26 cellular contexts compared by ENCODE assay signal in the genomic region with DNA sequence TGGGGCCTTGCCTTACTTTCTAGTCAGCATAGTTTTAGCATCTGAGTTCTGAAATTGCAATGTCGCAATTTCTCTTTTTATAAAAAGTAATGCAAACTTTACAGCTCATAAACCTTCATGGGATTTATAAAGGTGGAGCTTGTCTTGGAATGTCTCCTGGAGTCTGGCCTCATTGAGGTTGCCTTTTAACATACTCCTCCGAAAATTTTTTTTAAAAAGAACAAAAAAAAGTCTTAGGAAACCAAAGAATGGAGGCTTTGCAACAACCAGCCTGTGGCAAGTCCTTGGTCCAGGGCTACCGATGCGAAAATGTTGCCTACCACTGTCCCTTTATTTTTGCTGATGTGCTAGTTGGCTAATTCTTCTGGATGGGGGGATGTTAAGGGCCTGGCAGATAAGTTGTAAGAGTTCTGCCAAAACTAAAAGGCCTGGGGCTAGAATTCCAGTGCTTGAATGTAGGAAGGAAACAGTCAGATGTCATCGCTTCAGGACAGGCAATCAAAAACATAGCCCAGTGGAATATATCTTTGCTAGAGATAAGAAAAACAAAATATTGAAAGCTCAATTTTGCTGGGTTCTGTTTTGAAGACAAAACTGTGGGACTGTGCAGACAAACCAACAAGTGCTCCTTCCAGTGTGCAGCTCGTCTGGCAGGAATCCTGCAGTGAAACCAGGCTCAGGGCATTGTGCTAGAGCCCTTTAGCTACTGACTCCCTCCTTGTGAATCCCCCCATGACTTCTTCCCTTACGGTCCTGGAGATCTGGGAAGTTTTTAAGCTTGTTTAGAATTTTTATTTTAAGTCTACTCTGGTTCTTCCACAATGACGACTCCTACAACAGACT.
DNase-seq lines count a peak whose midpoint lies in the region; ATAC-seq and TF ChIP-seq lines count a peak whose summit lies in the region.
"Had no signal": no experiment of that assay in that cellular context is flagged by ENCODE, and none has a peak within 500 bp of the region (broad histone marks: within the 10 kb centered on the region; RNA-seq: fewer than 3 reads in every experiment).

No MANE protein-coding gene starts in this region.

- intact Hi-C loops in MCF 10A (cut with micrococcal nuclease), result no loop called here
- intact Hi-C loops in mammary epithelial cell (cut with micrococcal nuclease), result no loop called here
- intact Hi-C loops in sciatic nerve (cut with DNase I), result no loop called here

- no peak overlapping the region for H2AFZ ChIP-seq in mammary epithelial cell (ENCODE audit: low read depth, low read length)

- BruUV-seq in MCF 10A (replicated peaks; lab: Mats Ljungman, UMichigan) (no TSS peak), mammary epithelial cell (replicated peaks; lab: Mats Ljungman, UMichigan) (no TSS peak)

- H3K9me3 ChIP-seq in mammary epithelial cell (replicated peaks; ENCODE audit: insufficient read depth, low read length) (peaks cover 10% of the 10 kb centered on the region), adipocyte (ENCODE audit: control insufficient read depth, low read length) (no peaks in the 10 kb centered on the region)
- H3K9me3 ChIP-seq: body of pancreas, stomach, upper lobe of left lung had no signal

- CTCF ChIA-PET in MCF 10A (lab: Yijun Ruan, JAX), result interaction anchor here (0.5 to 1.0 kb wide), 5 partner anchors 28 to 1089 kb away, joined by 3 to 4 read pairs (median 3); no protein-coding TSS in a partner anchor
- CTCF ChIA-PET in mammary epithelial cell (lab: Charles Lee; ENCODE audit: low non-redundant PET), result no interaction called here
- CTCF ChIA-PET in activated CD4-positive, alpha-beta T cell treated with anti-CD3 and anti-CD28 coated beads, Interleukin-2, amount 10 ng/mL, durations not matched to agents 7 days and 5 days (lab: Charles Lee), result interaction anchor here (0.6 kb wide), 1 partner anchor 468 kb away, joined by 3 read pairs; no protein-coding TSS in a partner anchor

- no peaks in the 10 kb centered on the region for H3K27me3 Mint-ChIP-seq in MCF 10A (ENCODE audit: insufficient read depth, unreplicated experiment)
- H3K27me3 Mint-ChIP-seq in activated CD4-positive, alpha-beta T cell treated with anti-CD3 and anti-CD28 coated beads, Interleukin-2, amount 10 ng/mL, durations not matched to agents 7 days and 5 days, result peaks cover 2% of the 10 kb centered on the region

- in situ Hi-C loops in mammary epithelial cell (cut with MboI; ENCODE audit: low sequenced_read_pairs in 2 of 2), result no loop called here

- no peaks in the 10 kb centered on the region for H3K36me3 ChIP-seq in mammary epithelial cell (ENCODE audit: insufficient read depth, low read length)
- no peaks in the 10 kb centered on the region for H3K36me3 ChIP-seq in adipocyte (ENCODE audit: control insufficient read depth, insufficient read depth, low read length, severe bottlenecking)
- H3K36me3 ChIP-seq: stomach, upper lobe of left lung had no signal

- ATAC-seq in sciatic nerve, result peak; percentile 44
- ATAC-seq: activated T-helper 17 cell treated with anti-CD3 and anti-CD28 coated beads, Interleukin-2, amount 50 U/mL, for 72 hours; body of pancreas; naive thymus-derived CD8-positive, alpha-beta T cell had no signal

- no peak overlapping the region for H3K27ac ChIP-seq in mammary epithelial cell (ENCODE audit: insufficient read depth, low read depth, low read length)
- H3K27ac ChIP-seq: 22Rv1, body of pancreas, skin epidermis, stomach, upper lobe of left lung had no signal

- dilution Hi-C loops in mammary epithelial cell (cut with HindIII; ENCODE audit: low sequenced_read_pairs), result no loop called here

- no peaks in the 10 kb centered on the region for H3K79me2 ChIP-seq in mammary epithelial cell (ENCODE audit: insufficient read depth, low read length)

- WGBS in mammary epithelial cell (ENCODE audit: low coverage, missing lambda C conversion rate), result 28% methylated on average over 8 of the region's 8 CpGs

- H3K9me3 Mint-ChIP-seq in MCF 10A (ENCODE audit: unreplicated experiment), result no peaks in the 10 kb centered on the region
- H3K9me3 Mint-ChIP-seq in activated CD4-positive, alpha-beta T cell treated with anti-CD3 and anti-CD28 coated beads, Interleukin-2, amount 10 ng/mL, durations not matched to agents 7 days and 5 days, result no peaks in the 10 kb centered on the region
- H3K9me3 Mint-ChIP-seq: activated naive CD8-positive, alpha-beta T cell treated with anti-CD3 and anti-CD28 coated beads for 36 hours had no signal

- H3K4me1 ChIP-seq in mammary epithelial cell (ENCODE audit: insufficient read depth, low read length) (no peaks in the 10 kb centered on the region), adipocyte (ENCODE audit: control insufficient read depth, insufficient read depth, low read length) (peaks cover 13% of the 10 kb centered on the region)
- H3K4me1 ChIP-seq: body of pancreas, upper lobe of left lung had no signal

- H3K27me3 ChIP-seq in mammary epithelial cell (ENCODE audit: insufficient read depth, low read length) (no peaks in the 10 kb centered on the region), adipocyte (replicated peaks; ENCODE audit: control insufficient read depth, insufficient read depth, low read length) (no peaks in the 10 kb centered on the region)
- H3K27me3 ChIP-seq: body of pancreas, stomach, upper lobe of left lung had no signal

- POLR2A ChIA-PET in MCF 10A (lab: Yijun Ruan, JAX), result interaction anchor here (0.5 to 1.7 kb wide), 5 partner anchors 13 to 69 kb away, joined by 3 to 4 read pairs (median 3); no protein-coding TSS in a partner anchor
- POLR2A ChIA-PET in activated CD4-positive, alpha-beta T cell treated with anti-CD3 and anti-CD28 coated beads, Interleukin-2, amount 10 ng/mL, durations not matched to agents 7 days and 5 days (lab: Charles Lee), result no interaction called here

- no peak overlapping the region for H3K4me2 ChIP-seq in mammary epithelial cell (ENCODE audit: insufficient read depth, low read depth, low read length)

- H3K4me3 ChIP-seq in mammary epithelial cell (replicated peaks in 1 of 3; ENCODE audit: insufficient read depth in 1 of 3, low read depth in 2 of 3, low read length in 3 of 3) (no peak overlapping the region), adipocyte (ENCODE audit: low read length) (no peak overlapping the region)
- H3K4me3 ChIP-seq: body of pancreas, coronary artery, skin epidermis, stomach, upper lobe of left lung had no signal

- H3K36me3 Mint-ChIP-seq in MCF 10A (ENCODE audit: insufficient read depth, unreplicated experiment), result peaks cover 5% of the 10 kb centered on the region
- no peaks in the 10 kb centered on the region for H3K36me3 Mint-ChIP-seq in activated CD4-positive, alpha-beta T cell treated with anti-CD3 and anti-CD28 coated beads, Interleukin-2, amount 10 ng/mL, durations not matched to agents 7 days and 5 days (ENCODE audit: low read depth)
- H3K36me3 Mint-ChIP-seq: activated naive CD8-positive, alpha-beta T cell treated with anti-CD3 and anti-CD28 coated beads for 36 hours; memory B cell; naive thymus-derived CD8-positive, alpha-beta T cell had no signal

- TF ChIP-seq CTCF in MCF 10A (IDR thresholded peaks at IDR 0.05; ENCODE audit: unreplicated experiment) (no peak), mammary epithelial cell (conservative IDR thresholded peaks at IDR 0.05 in 1 of 2, IDR thresholded peaks at IDR 0.05 in 1 of 2; ENCODE audit: extremely low read depth in 1 of 2, insufficient read depth in 1 of 2, low read depth in 1 of 2, low read length in 2 of 2) (no peak)

- peak; percentile 6 for DNase-seq in MCF 10A (ENCODE audit: unreplicated experiment)
- no peak for DNase-seq in mammary epithelial cell
- DNase-seq in adipocyte (ENCODE audit: low read depth), result peak; percentile 75
- DNase-seq in iris pigment epithelial cell (ENCODE audit: low read depth), result peak; percentile 10
- DNase-seq in sciatic nerve (ENCODE audit: low spot score), result no peak
- DNase-seq in globus pallidus (ENCODE audit: low spot score), result no peak
- no peak for DNase-seq in activated CD4-positive, alpha-beta T cell treated with anti-CD3 and anti-CD28 coated beads, Interleukin-2, amount 10 ng/mL, durations not matched to agents 7 days and 5 days
- no peak for DNase-seq in NCI-H2196 (lab: John Stamatoyannopoulos, UW; ENCODE audit: unreplicated experiment)
- DNase-seq: activated CD4-positive, alpha-beta T cell treated with anti-CD3 and anti-CD28 coated beads for 4 hours; activated naive CD8-positive, alpha-beta T cell treated with anti-CD3 and anti-CD28 coated beads for 36 hours; body of pancreas; hippocampal formation; naive thymus-derived CD8-positive, alpha-beta T cell; NCI-H2081 treated with DMSO at 0.1 percent for 48 hours; NCI-H524 treated with DMSO at 0.1 percent for 48 hours; SHP77 treated with DMSO at 0.1 percent for 48 hours; stimulated activated CD4-positive, alpha-beta T cell treated with anti-CD3 and anti-CD28 coated beads, Interleukin-2, amount 100 ng/mL, for 24 hours; stomach; T-helper 1 cell had no signal

- H4K20me1 ChIP-seq in mammary epithelial cell (ENCODE audit: insufficient read depth, low read length), result no peaks in the 10 kb centered on the region

- H3K4me3 Mint-ChIP-seq in MCF 10A (ENCODE audit: unreplicated experiment), result no peak overlapping the region
- no peak overlapping the region for H3K4me3 Mint-ChIP-seq in activated CD4-positive, alpha-beta T cell treated with anti-CD3 and anti-CD28 coated beads, Interleukin-2, amount 10 ng/mL, durations not matched to agents 7 days and 5 days
- H3K4me3 Mint-ChIP-seq: activated naive CD8-positive, alpha-beta T cell treated with anti-CD3 and anti-CD28 coated beads for 36 hours; activated T-helper 17 cell treated with anti-CD3 and anti-CD28 coated beads, Interleukin-2, amount 50 U/mL, for 72 hours; B cell; memory B cell; naive thymus-derived CD8-positive, alpha-beta T cell had no signal

- peaks cover 13% of the 10 kb centered on the region for H3K4me1 Mint-ChIP-seq in MCF 10A (ENCODE audit: insufficient read depth, unreplicated experiment)
- no peaks in the 10 kb centered on the region for H3K4me1 Mint-ChIP-seq in activated CD4-positive, alpha-beta T cell treated with anti-CD3 and anti-CD28 coated beads, Interleukin-2, amount 10 ng/mL, durations not matched to agents 7 days and 5 days
- H3K4me1 Mint-ChIP-seq: activated naive CD8-positive, alpha-beta T cell treated with anti-CD3 and anti-CD28 coated beads for 36 hours; activated T-helper 17 cell treated with anti-CD3 and anti-CD28 coated beads, Interleukin-2, amount 50 U/mL, for 72 hours; B cell; memory B cell; naive thymus-derived CD8-positive, alpha-beta T cell had no signal

- peak overlapping the region; percentile 31 for H3K27ac Mint-ChIP-seq in MCF 10A (ENCODE audit: low read depth, unreplicated experiment)
- no peak overlapping the region for H3K27ac Mint-ChIP-seq in activated CD4-positive, alpha-beta T cell treated with anti-CD3 and anti-CD28 coated beads, Interleukin-2, amount 10 ng/mL, durations not matched to agents 7 days and 5 days
- H3K27ac Mint-ChIP-seq: activated naive CD8-positive, alpha-beta T cell treated with anti-CD3 and anti-CD28 coated beads for 36 hours; activated T-helper 17 cell treated with anti-CD3 and anti-CD28 coated beads, Interleukin-2, amount 50 U/mL, for 72 hours; B cell; memory B cell; naive thymus-derived CD8-positive, alpha-beta T cell had no signal

- H3K9ac ChIP-seq in mammary epithelial cell (ENCODE audit: insufficient read depth, low read length), result no peak overlapping the region
- H3K9ac ChIP-seq in adipocyte (ENCODE audit: low read length), result no peak overlapping the region

Comparison
In these comparisons a context has a peak if more than half of its experiments do, and no peak if none do; other contexts are left out.
1. DNase-seq: peak in MCF 10A (single experiment), adipocyte (single experiment) and iris pigment epithelial cell (single experiment); none in mammary epithelial cell (single experiment), sciatic nerve (single experiment), globus pallidus (single experiment), activated CD4-positive, alpha-beta T cell treated with anti-CD3 and anti-CD28 coated beads, Interleukin-2, amount 10 ng/mL, durations not matched to agents 7 days and 5 days (single experiment) and NCI-H2196 (single experiment).